1 cellular context compared by ENCODE assay signal in the genomic region with DNA sequence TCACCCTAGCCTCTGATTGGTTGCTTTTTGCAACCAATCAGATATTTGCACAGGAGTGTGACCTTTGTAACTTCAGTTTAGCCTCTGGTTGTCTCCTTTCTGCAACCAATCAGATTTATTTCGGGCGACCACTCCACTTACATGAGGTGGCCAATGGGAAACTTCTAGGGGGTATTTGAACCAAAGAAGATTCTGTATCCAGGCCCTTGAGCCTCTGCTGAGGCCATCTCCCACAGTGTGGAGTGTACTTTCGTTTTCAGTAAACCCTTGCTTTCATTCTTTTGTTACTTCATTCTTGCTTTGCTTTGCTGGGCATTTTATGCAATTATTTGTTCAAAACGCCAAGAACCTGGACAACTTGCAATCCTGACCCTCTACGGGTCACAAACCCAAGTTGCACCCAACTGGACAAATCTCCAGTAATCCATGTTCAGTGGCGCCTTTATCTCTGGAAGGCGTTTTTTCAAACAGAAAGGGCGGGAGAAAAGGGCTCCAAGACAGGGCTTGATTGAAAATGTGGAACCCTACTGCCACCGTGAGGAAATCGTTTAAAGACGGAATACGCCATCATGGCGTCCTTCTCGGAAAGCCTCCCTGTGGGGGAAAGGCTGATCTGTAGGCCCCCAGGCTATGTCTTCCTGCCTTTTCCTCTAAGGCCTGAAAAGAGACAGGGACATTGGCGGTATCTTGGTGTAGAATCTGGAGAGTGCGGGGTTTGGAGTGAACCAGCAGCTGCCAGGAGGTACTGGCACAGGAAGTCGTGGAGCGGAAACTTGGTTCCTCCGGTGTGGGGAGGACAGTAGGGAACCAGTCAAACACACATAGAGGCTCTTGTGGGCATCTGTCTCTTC.
TF ChIP-seq lines count a peak whose summit lies in the region.

No MANE protein-coding gene starts in this region.

TF ChIP-seq in SK-N-SH, 30 proteins besides CTCF, POLR2A, EP300 and RAD21 (continued from another document):
- TF ChIP-seq, protein P1, sequence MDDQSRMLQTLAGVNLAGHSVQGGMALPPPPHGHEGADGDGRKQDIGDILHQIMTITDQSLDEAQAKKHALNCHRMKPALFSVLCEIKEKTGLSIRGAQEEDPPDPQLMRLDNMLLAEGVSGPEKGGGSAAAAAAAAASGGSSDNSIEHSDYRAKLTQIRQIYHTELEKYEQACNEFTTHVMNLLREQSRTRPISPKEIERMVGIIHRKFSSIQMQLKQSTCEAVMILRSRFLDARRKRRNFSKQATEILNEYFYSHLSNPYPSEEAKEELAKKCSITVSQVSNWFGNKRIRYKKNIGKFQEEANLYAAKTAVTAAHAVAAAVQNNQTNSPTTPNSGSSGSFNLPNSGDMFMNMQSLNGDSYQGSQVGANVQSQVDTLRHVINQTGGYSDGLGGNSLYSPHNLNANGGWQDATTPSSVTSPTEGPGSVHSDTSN (IDR thresholded peaks at IDR 0.05), result no peak
- TF ChIP-seq, protein P2, sequence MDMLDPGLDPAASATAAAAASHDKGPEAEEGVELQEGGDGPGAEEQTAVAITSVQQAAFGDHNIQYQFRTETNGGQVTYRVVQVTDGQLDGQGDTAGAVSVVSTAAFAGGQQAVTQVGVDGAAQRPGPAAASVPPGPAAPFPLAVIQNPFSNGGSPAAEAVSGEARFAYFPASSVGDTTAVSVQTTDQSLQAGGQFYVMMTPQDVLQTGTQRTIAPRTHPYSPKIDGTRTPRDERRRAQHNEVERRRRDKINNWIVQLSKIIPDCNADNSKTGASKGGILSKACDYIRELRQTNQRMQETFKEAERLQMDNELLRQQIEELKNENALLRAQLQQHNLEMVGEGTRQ (IDR thresholded peaks at IDR 0.05; ENCODE audit: borderline replicate concordance, low read depth, low read length), result no peak
- TF ChIP-seq, protein P3, sequence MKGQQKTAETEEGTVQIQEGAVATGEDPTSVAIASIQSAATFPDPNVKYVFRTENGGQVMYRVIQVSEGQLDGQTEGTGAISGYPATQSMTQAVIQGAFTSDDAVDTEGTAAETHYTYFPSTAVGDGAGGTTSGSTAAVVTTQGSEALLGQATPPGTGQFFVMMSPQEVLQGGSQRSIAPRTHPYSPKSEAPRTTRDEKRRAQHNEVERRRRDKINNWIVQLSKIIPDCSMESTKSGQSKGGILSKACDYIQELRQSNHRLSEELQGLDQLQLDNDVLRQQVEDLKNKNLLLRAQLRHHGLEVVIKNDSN (IDR thresholded peaks at IDR 0.05; ENCODE audit: borderline replicate concordance, low read depth), result no peak
- TF ChIP-seq RFX5 (IDR thresholded peaks at IDR 0.05; ENCODE audit: low read length), result peak; percentile 83
- no peak for TF ChIP-seq SIN3A (IDR thresholded peaks at IDR 0.05; ENCODE audit: borderline replicate concordance, low read depth, low read length)
- TF ChIP-seq, protein P4, sequence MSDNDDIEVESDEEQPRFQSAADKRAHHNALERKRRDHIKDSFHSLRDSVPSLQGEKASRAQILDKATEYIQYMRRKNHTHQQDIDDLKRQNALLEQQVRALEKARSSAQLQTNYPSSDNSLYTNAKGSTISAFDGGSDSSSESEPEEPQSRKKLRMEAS (IDR thresholded peaks at IDR 0.05; ENCODE audit: low read depth), result no peak; the same call in 1 of the 2 replicates
- no peak for TF ChIP-seq EZH2phosphoT487 (IDR thresholded peaks at IDR 0.05; ENCODE audit: borderline replicate concordance, low read depth)
- peak; percentile 54 for TF ChIP-seq GABPA (IDR thresholded peaks at IDR 0.05; ENCODE audit: low read depth)
- TF ChIP-seq FOXM1 (IDR thresholded peaks at IDR 0.05; ENCODE audit: low read depth), result no peak
- TF ChIP-seq, protein P5, sequence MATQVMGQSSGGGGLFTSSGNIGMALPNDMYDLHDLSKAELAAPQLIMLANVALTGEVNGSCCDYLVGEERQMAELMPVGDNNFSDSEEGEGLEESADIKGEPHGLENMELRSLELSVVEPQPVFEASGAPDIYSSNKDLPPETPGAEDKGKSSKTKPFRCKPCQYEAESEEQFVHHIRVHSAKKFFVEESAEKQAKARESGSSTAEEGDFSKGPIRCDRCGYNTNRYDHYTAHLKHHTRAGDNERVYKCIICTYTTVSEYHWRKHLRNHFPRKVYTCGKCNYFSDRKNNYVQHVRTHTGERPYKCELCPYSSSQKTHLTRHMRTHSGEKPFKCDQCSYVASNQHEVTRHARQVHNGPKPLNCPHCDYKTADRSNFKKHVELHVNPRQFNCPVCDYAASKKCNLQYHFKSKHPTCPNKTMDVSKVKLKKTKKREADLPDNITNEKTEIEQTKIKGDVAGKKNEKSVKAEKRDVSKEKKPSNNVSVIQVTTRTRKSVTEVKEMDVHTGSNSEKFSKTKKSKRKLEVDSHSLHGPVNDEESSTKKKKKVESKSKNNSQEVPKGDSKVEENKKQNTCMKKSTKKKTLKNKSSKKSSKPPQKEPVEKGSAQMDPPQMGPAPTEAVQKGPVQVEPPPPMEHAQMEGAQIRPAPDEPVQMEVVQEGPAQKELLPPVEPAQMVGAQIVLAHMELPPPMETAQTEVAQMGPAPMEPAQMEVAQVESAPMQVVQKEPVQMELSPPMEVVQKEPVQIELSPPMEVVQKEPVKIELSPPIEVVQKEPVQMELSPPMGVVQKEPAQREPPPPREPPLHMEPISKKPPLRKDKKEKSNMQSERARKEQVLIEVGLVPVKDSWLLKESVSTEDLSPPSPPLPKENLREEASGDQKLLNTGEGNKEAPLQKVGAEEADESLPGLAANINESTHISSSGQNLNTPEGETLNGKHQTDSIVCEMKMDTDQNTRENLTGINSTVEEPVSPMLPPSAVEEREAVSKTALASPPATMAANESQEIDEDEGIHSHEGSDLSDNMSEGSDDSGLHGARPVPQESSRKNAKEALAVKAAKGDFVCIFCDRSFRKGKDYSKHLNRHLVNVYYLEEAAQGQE (IDR thresholded peaks at IDR 0.05; ENCODE audit: low read depth, low read length), result no peak
- TF ChIP-seq TCF12 (IDR thresholded peaks at IDR 0.05), result peak; percentile 26; the same call in 1 of the 2 replicates
- peak; percentile 86; the same call in 1 of the 2 replicates for TF ChIP-seq YY1 (IDR thresholded peaks at IDR 0.05; ENCODE audit: low read depth)
- TF ChIP-seq MXI1 (IDR thresholded peaks at IDR 0.05; ENCODE audit: low read depth, low read length), result no peak
- no peak for TF ChIP-seq TEAD4 (IDR thresholded peaks at IDR 0.05; ENCODE audit: borderline replicate concordance, insufficient read depth)
- no peak; the same call in 1 of the 2 replicates for TF ChIP-seq GATA2 (CRISPR knock-in tag; IDR thresholded peaks at IDR 0.05)
